In genomic region chr15:41567870-41568269, GRCh38 we compare ENCODE assay signal across 20 cellular contexts. TPM values are rescaled to one million over a fixed set of nuclear protein-coding genes. Genes with fewer than 3 reads are reported as not detected.
A peak's percentile ranks its signal among the peaks of the same experiment; 100 is the strongest.
DNase-seq lines count a peak whose midpoint lies in the region; ATAC-seq and TF ChIP-seq lines count a peak whose summit lies in the region.
"Had no signal": no experiment of that assay in that cellular context is flagged by ENCODE, and none has a peak within 500 bp of the region (broad histone marks: within the 10 kb centered on the region; RNA-seq: fewer than 3 reads in every experiment).

No MANE protein-coding gene starts in this region.

- H3K27me3 ChIP-seq in heart left ventricle (no peaks in the 10 kb centered on the region), ectodermal cell (ENCODE audit: control insufficient read depth, insufficient read depth, low read length, poor library complexity, severe bottlenecking) (no peaks in the 10 kb centered on the region)
- no peaks in the 10 kb centered on the region for H3K27me3 ChIP-seq in naive thymus-derived CD4-positive, alpha-beta T cell (ENCODE audit: control insufficient read depth in 2 of 2, insufficient read depth in 2 of 2, low read length in 2 of 2)
- H3K27me3 ChIP-seq: spleen had no signal

- H3K36me3 Mint-ChIP-seq in naive thymus-derived CD4-positive, alpha-beta T cell = no peaks in the 10 kb centered on the region
- H3K36me3 Mint-ChIP-seq in type B pancreatic cell = peaks cover 4% of the 10 kb centered on the region
- no peaks in the 10 kb centered on the region for H3K36me3 Mint-ChIP-seq in stimulated activated naive B cell treated with anti-CD40 and anti-IgM and Interleukin-4, amounts not matched to agents 10 μg/mL and 1 μg/mL and 100 μg/mL, for 72 hours
- H3K36me3 Mint-ChIP-seq: CD14-positive monocyte had no signal

- no peaks in the 10 kb centered on the region for H3K9me3 ChIP-seq in heart left ventricle
- H3K9me3 ChIP-seq in ectodermal cell (ENCODE audit: control insufficient read depth, low read length) = no peaks in the 10 kb centered on the region
- H3K9me3 ChIP-seq in naive thymus-derived CD4-positive, alpha-beta T cell (ENCODE audit: control insufficient read depth in 2 of 3, low read length in 3 of 3) = no peaks in the 10 kb centered on the region
- H3K9me3 ChIP-seq: spleen had no signal

- no peak overlapping the region for H3K27ac Mint-ChIP-seq in naive thymus-derived CD4-positive, alpha-beta T cell
- H3K27ac Mint-ChIP-seq in type B pancreatic cell = peak overlapping the region; percentile 90
- H3K27ac Mint-ChIP-seq in stimulated activated naive B cell treated with anti-CD40 and anti-IgM and Interleukin-4, amounts not matched to agents 10 μg/mL and 1 μg/mL and 100 μg/mL, for 72 hours = no peak overlapping the region
- H3K27ac Mint-ChIP-seq: activated CD8-positive, alpha-beta T cell treated with anti-CD3 and anti-CD28 coated beads for 36 hours; CD14-positive monocyte; HFFc6; stimulated activated naive CD8-positive, alpha-beta T cell treated with anti-CD3 and anti-CD28 coated beads, Interleukin-15, amount 100 ng/mL, for 72 hours had no signal

- POLR2A ChIA-PET in naive thymus-derived CD4-positive, alpha-beta T cell (lab: Charles Lee) = no interaction called here

- 84 to 98% (median 95%) methylated on average over 4 of the region's 4 CpGs for WGBS in heart left ventricle, 4 donors
- 45 to 53% methylated on average over 4 of the region's 4 CpGs for WGBS in ectodermal cell, 2 experiments

- H3K4me3 Mint-ChIP-seq in naive thymus-derived CD4-positive, alpha-beta T cell = no peak overlapping the region
- H3K4me3 Mint-ChIP-seq in type B pancreatic cell = peak overlapping the region; percentile 66
- H3K4me3 Mint-ChIP-seq in stimulated activated naive B cell treated with anti-CD40 and anti-IgM and Interleukin-4, amounts not matched to agents 10 μg/mL and 1 μg/mL and 100 μg/mL, for 72 hours = no peak overlapping the region
- H3K4me3 Mint-ChIP-seq: activated CD8-positive, alpha-beta T cell treated with anti-CD3 and anti-CD28 coated beads for 36 hours; CD14-positive monocyte; HFFc6; stimulated activated naive CD8-positive, alpha-beta T cell treated with anti-CD3 and anti-CD28 coated beads, Interleukin-15, amount 100 ng/mL, for 72 hours had no signal

- TF ChIP-seq CTCF in heart left ventricle (IDR thresholded peaks at IDR 0.05) = no peak
- no peak for TF ChIP-seq CTCF in type B pancreatic cell (conservative IDR thresholded peaks at IDR 0.05)

- H3K36me3 ChIP-seq in heart left ventricle = no peaks in the 10 kb centered on the region
- peaks cover 36% of the 10 kb centered on the region for H3K36me3 ChIP-seq in ectodermal cell (ENCODE audit: control insufficient read depth, insufficient read depth, low read length)
- no peaks in the 10 kb centered on the region for H3K36me3 ChIP-seq in naive thymus-derived CD4-positive, alpha-beta T cell (ENCODE audit: control insufficient read depth in 2 of 3, insufficient read depth in 3 of 3, low read length in 3 of 3)

- ATAC-seq in Right ventricle myocardium superior (ENCODE audit: poor library complexity) = no peak
- no peak for ATAC-seq in heart left ventricle
- ATAC-seq in naive thymus-derived CD4-positive, alpha-beta T cell = peak; percentile 41
- ATAC-seq in GM18505 (IDR thresholded peaks at IDR 0.05; ENCODE audit: unreplicated experiment) = no peak
- no peak for ATAC-seq in stimulated activated naive B cell treated with anti-CD40 and anti-IgM and Interleukin-4, amounts not matched to agents 10 μg/mL and 1 μg/mL and 100 μg/mL, for 72 hours (replicated peaks)
- ATAC-seq: activated CD8-positive, alpha-beta T cell treated with anti-CD3 and anti-CD28 coated beads for 36 hours; stimulated activated naive CD8-positive, alpha-beta T cell treated with anti-CD3 and anti-CD28 coated beads, Interleukin-15, amount 100 ng/mL, for 72 hours had no signal

- H3K4me3 ChIP-seq in heart left ventricle = no peak overlapping the region
- H3K4me3 ChIP-seq in ectodermal cell (ENCODE audit: insufficient read depth, low read depth, low read length) = peak overlapping the region; percentile 16
- H3K4me3 ChIP-seq in naive thymus-derived CD4-positive, alpha-beta T cell (ENCODE audit: low read length) = no peak overlapping the region
- H3K4me3 ChIP-seq: spleen had no signal

- peaks cover 0 to 15% (median 7%) of the 10 kb centered on the region in 12 donors for H3K4me1 ChIP-seq in heart left ventricle
- peaks cover 56% of the 10 kb centered on the region for H3K4me1 ChIP-seq in ectodermal cell (ENCODE audit: control insufficient read depth, insufficient read depth, low read length)
- H3K4me1 ChIP-seq in naive thymus-derived CD4-positive, alpha-beta T cell (ENCODE audit: control insufficient read depth in 2 of 2, insufficient read depth in 2 of 2, low read length in 2 of 2) = no peaks in the 10 kb centered on the region

- H3K27ac ChIP-seq in heart left ventricle (no peak overlapping the region), ectodermal cell (ENCODE audit: insufficient read depth, low read depth, low read length, poor library complexity, severe bottlenecking) (peak overlapping the region; percentile 99)
- no peak overlapping the region for H3K27ac ChIP-seq in naive thymus-derived CD4-positive, alpha-beta T cell (ENCODE audit: low read depth, low read length)

- CTCF ChIA-PET in naive thymus-derived CD4-positive, alpha-beta T cell (lab: Charles Lee) = interaction anchor here (1.1 kb wide), 1 partner anchor 10 kb away, joined by 3 read pairs; no protein-coding TSS in a partner anchor

- intact Hi-C loops in Right ventricle myocardium superior (cut with DNase I) = no loop called here
- intact Hi-C loops in heart left ventricle (cut with DNase I) = no loop called here
- intact Hi-C loops in naive thymus-derived CD4-positive, alpha-beta T cell (cut with micrococcal nuclease) = no loop called here

- DNase-seq in Right ventricle myocardium superior = peak; percentile 35
- DNase-seq in heart left ventricle = no peak
- DNase-seq in naive thymus-derived CD4-positive, alpha-beta T cell = no peak
- no peak for DNase-seq in type B pancreatic cell (ENCODE audit: extremely low spot score, unreplicated experiment)
- DNase-seq in DMS53 (lab: John Stamatoyannopoulos, UW) = no peak
- DNase-seq in stimulated activated naive B cell treated with anti-CD40 and anti-IgM and Interleukin-4, amounts not matched to agents 10 μg/mL and 1 μg/mL and 100 μg/mL, for 72 hours = no peak
- DNase-seq: 8988T; activated CD8-positive, alpha-beta T cell treated with anti-CD3 and anti-CD28 coated beads for 36 hours; activated effector memory CD4-positive, alpha-beta T cell treated with anti-CD3 and anti-CD28 coated beads, Interleukin-2, amount 50 U/mL, for 16 hours; DND-41; HFFc6; Kasumi-1; NCI-H1436 treated with DMSO at 0.1 percent for 48 hours; NCI-H524 treated with DMSO at 0.1 percent for 48 hours; stimulated activated naive CD8-positive, alpha-beta T cell treated with anti-CD3 and anti-CD28 coated beads, Interleukin-15, amount 100 ng/mL, for 72 hours had no signal

- no peaks in the 10 kb centered on the region for H3K9me3 Mint-ChIP-seq in naive thymus-derived CD4-positive, alpha-beta T cell
- no peaks in the 10 kb centered on the region for H3K9me3 Mint-ChIP-seq in type B pancreatic cell
- no peaks in the 10 kb centered on the region for H3K9me3 Mint-ChIP-seq in stimulated activated naive B cell treated with anti-CD40 and anti-IgM and Interleukin-4, amounts not matched to agents 10 μg/mL and 1 μg/mL and 100 μg/mL, for 72 hours
- H3K9me3 Mint-ChIP-seq: activated CD8-positive, alpha-beta T cell treated with anti-CD3 and anti-CD28 coated beads for 36 hours; CD14-positive monocyte; HFFc6; stimulated activated naive CD8-positive, alpha-beta T cell treated with anti-CD3 and anti-CD28 coated beads, Interleukin-15, amount 100 ng/mL, for 72 hours had no signal

- TF ChIP-seq POLR2A in heart left ventricle (IDR thresholded peaks at IDR 0.05) (no peak), GM18505 (IDR thresholded peaks at IDR 0.05; ENCODE audit: borderline replicate concordance, extremely low read depth, insufficient read depth, insufficient read length) (no peak)

- H3K27me3 Mint-ChIP-seq in naive thymus-derived CD4-positive, alpha-beta T cell = peaks cover 0 to 11% (median 0%) of the 10 kb centered on the region in 5 donors
- no peaks in the 10 kb centered on the region for H3K27me3 Mint-ChIP-seq in type B pancreatic cell
- peaks cover 14 to 21% of the 10 kb centered on the region in 2 donors for H3K27me3 Mint-ChIP-seq in stimulated activated naive B cell treated with anti-CD40 and anti-IgM and Interleukin-4, amounts not matched to agents 10 μg/mL and 1 μg/mL and 100 μg/mL, for 72 hours
- H3K27me3 Mint-ChIP-seq: activated CD8-positive, alpha-beta T cell treated with anti-CD3 and anti-CD28 coated beads for 36 hours had no signal

- H3K4me1 Mint-ChIP-seq in naive thymus-derived CD4-positive, alpha-beta T cell = no peaks in the 10 kb centered on the region
- H3K4me1 Mint-ChIP-seq in type B pancreatic cell (ENCODE audit: unreplicated experiment) = peaks cover 51% of the 10 kb centered on the region
- H3K4me1 Mint-ChIP-seq in stimulated activated naive B cell treated with anti-CD40 and anti-IgM and Interleukin-4, amounts not matched to agents 10 μg/mL and 1 μg/mL and 100 μg/mL, for 72 hours = no peaks in the 10 kb centered on the region
- H3K4me1 Mint-ChIP-seq: CD14-positive monocyte; stimulated activated naive CD8-positive, alpha-beta T cell treated with anti-CD3 and anti-CD28 coated beads, Interleukin-15, amount 100 ng/mL, for 72 hours had no signal

RNA-seq across cellular contexts. Expression of gene TYRO3, which starts 8.9 kb away (rescaled TPM):
- total RNA-seq in Right ventricle myocardium superior (4.3 TPM), heart left ventricle (10 to 100 TPM in 3 of 9 donors, 1 to 10 TPM in 6; 2.5 to 15.4 (median 3.7) TPM), type B pancreatic cell (ENCODE audit: low replicate concordance) (43.0 and 44.1 TPM in 2 replicates)
- 10 to 100 TPM in 1 of 2 donors, 1 to 10 TPM in 1; 2.6 to 13.7 TPM for polyA plus RNA-seq in heart left ventricle
- 111 TPM for polyA plus RNA-seq in ectodermal cell (2013, experiment 1 of 4)
- polyA plus RNA-seq in ectodermal cell (2013, experiment 2 of 4) = 131 TPM
- 99.3 TPM for polyA plus RNA-seq in ectodermal cell (2013, experiment 3 of 4)
- 103 TPM for polyA plus RNA-seq in ectodermal cell (2013, experiment 4 of 4)
- 1 to 10 TPM in 1 of 5 experiments, under 1 TPM in 3, not detected in 1; 0.24 to 1.4 (median 0.33) TPM for total RNA-seq in naive thymus-derived CD4-positive, alpha-beta T cell
- polyA plus RNA-seq in naive thymus-derived CD4-positive, alpha-beta T cell = not detected

RNA-seq across cellular contexts. Expression of gene RPAP1, which starts 23.8 kb away (rescaled TPM):
- 26.4 TPM for total RNA-seq in Right ventricle myocardium superior
- 10 to 100 TPM; 13.7 to 32.5 (median 23.7) TPM for total RNA-seq in heart left ventricle
- polyA plus RNA-seq in heart left ventricle = 10 to 100 TPM; 13.4 to 15.4 TPM
- polyA plus RNA-seq in ectodermal cell (2013, experiment 1 of 4) = 37.6 TPM
- 33.7 TPM for polyA plus RNA-seq in ectodermal cell (2013, experiment 2 of 4)
- polyA plus RNA-seq in ectodermal cell (2013, experiment 3 of 4) = 27.7 TPM
- 28.1 TPM for polyA plus RNA-seq in ectodermal cell (2013, experiment 4 of 4)
- 10 to 100 TPM; 32.7 to 60.4 (median 43.8) TPM for total RNA-seq in naive thymus-derived CD4-positive, alpha-beta T cell
- polyA plus RNA-seq in naive thymus-derived CD4-positive, alpha-beta T cell = 10 to 100 TPM in 1 of 2 donors, 1 to 10 TPM in 1; 8.8 to 23.9 TPM
- total RNA-seq in type B pancreatic cell (ENCODE audit: low replicate concordance) = 54.4 and 68.3 TPM in 2 replicates

RNA-seq across cellular contexts. Expression of gene LTK, which starts 54.2 kb away (rescaled TPM):
- total RNA-seq in Right ventricle myocardium superior = 1.1 TPM
- 1 to 10 TPM in 1 of 9 donors, under 1 TPM in 8; 0.14 to 1.6 (median 0.37) TPM for total RNA-seq in heart left ventricle
- polyA plus RNA-seq in heart left ventricle = under 1 TPM; 0.34 to 0.36 TPM
- polyA plus RNA-seq in ectodermal cell (2013, experiment 1 of 4) = not detected
- polyA plus RNA-seq in ectodermal cell (2013, experiment 2 of 4) = not detected
- not detected for polyA plus RNA-seq in ectodermal cell (2013, experiment 3 of 4)
- polyA plus RNA-seq in ectodermal cell (2013, experiment 4 of 4) = 0.08 TPM
- 1 to 10 TPM in 2 of 5 experiments, under 1 TPM in 2, not detected in 1; 0.41 to 6.5 (median 1.4) TPM for total RNA-seq in naive thymus-derived CD4-positive, alpha-beta T cell
- polyA plus RNA-seq in naive thymus-derived CD4-positive, alpha-beta T cell = not detected
- total RNA-seq in type B pancreatic cell (ENCODE audit: low replicate concordance) = 0.51 and 0.55 TPM in 2 replicates
- total RNA-seq: lung microvascular endothelial cell had no signal
- polyA plus RNA-seq: CD14-positive monocyte had no signal
